ENCODE assay signal across 12 cellular contexts in the genomic region with DNA sequence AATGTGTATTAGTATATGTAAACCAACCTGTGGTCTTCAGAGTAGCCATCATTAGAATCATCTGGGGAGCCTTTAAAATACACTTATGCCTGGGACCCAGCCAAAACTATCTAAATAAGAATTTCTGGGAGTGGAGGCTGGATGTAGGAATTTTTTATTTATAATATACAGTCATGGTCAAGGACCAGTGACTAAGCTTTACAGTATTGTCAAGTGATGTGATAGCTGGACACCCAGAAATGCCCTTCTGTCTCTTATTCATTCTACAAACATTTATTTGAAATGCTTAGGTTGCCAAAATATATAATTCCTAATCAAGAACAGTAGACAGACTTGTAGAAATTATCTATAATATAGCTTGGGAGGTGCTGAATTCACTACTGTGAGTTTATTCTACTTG.
DNase-seq lines count a peak whose midpoint lies in the region; ATAC-seq and TF ChIP-seq lines count a peak whose summit lies in the region.
"Had no signal": no experiment of that assay in that cellular context is flagged by ENCODE, and none has a peak within 500 bp of the region (broad histone marks: within the 10 kb centered on the region; RNA-seq: fewer than 3 reads in every experiment).

No MANE protein-coding gene starts in this region.

- POLR2A ChIA-PET in AG04450 (lab: Yijun Ruan, JAX) = no interaction called here

- CTCF ChIA-PET in AG04450 (lab: Charles Lee) = interaction anchor here (1.8 kb wide), 1 partner anchor 43 kb away, joined by 6 read pairs; no protein-coding TSS in a partner anchor

- H3K27ac ChIP-seq in AG04450 (ENCODE audit: low read depth, low read length) (no peak overlapping the region), mesenchymal stem cell (ENCODE audit: low read length, poor library complexity, severe bottlenecking) (no peak overlapping the region)

- no peak overlapping the region for H3K4ac ChIP-seq in mesenchymal stem cell (ENCODE audit: low read depth in 1 of 2, low read length in 2 of 2)

- no peak overlapping the region for H3K14ac ChIP-seq in mesenchymal stem cell (ENCODE audit: low read length in 2 of 2)

- no peaks in the 10 kb centered on the region for H3K27me3 Mint-ChIP-seq in activated naive CD8-positive, alpha-beta T cell treated with anti-CD3 and anti-CD28 coated beads, Interleukin-2, amount 50 U/mL, for 24 hours

- H3K4me2 ChIP-seq in mesenchymal stem cell (ENCODE audit: low read length, poor library complexity, severe bottlenecking) = no peak overlapping the region

- H3K9me3 ChIP-seq in AG04450 (ENCODE audit: control insufficient read depth, insufficient read depth, low read length) = no peaks in the 10 kb centered on the region
- H3K9me3 ChIP-seq in mesenchymal stem cell (ENCODE audit: control insufficient read depth, low read length) = no peaks in the 10 kb centered on the region
- H3K9me3 ChIP-seq: left lung had no signal

- no peak overlapping the region for H3K4me3 ChIP-seq in AG04450 (ENCODE audit: low read depth, low read length)
- no peak overlapping the region for H3K4me3 ChIP-seq in mesenchymal stem cell (ENCODE audit: insufficient read depth in 1 of 2, low read depth in 1 of 2, low read length in 2 of 2)
- H3K4me3 ChIP-seq: left lung had no signal

- H3K9me3 Mint-ChIP-seq in activated naive CD8-positive, alpha-beta T cell treated with anti-CD3 and anti-CD28 coated beads, Interleukin-2, amount 50 U/mL, for 24 hours = no peaks in the 10 kb centered on the region

- H2BK15ac ChIP-seq in mesenchymal stem cell (ENCODE audit: low read depth, poor library complexity, severe bottlenecking) = no peak overlapping the region

- H2BK120ac ChIP-seq in mesenchymal stem cell (ENCODE audit: low read depth, low read length) = no peak overlapping the region

- peaks cover 80% of the 10 kb centered on the region for H3K4me1 Mint-ChIP-seq in activated naive CD8-positive, alpha-beta T cell treated with anti-CD3 and anti-CD28 coated beads, Interleukin-2, amount 50 U/mL, for 24 hours

- H3K4me3 Mint-ChIP-seq in activated naive CD8-positive, alpha-beta T cell treated with anti-CD3 and anti-CD28 coated beads, Interleukin-2, amount 50 U/mL, for 24 hours = no peak overlapping the region

- no peak overlapping the region for H3K18ac ChIP-seq in mesenchymal stem cell (ENCODE audit: low read depth in 1 of 2, low read length in 2 of 2)

- no peak for ATAC-seq in activated naive CD8-positive, alpha-beta T cell treated with anti-CD3 and anti-CD28 coated beads, Interleukin-2, amount 50 U/mL, for 24 hours
- no peak for ATAC-seq in HG03196 (IDR thresholded peaks at IDR 0.05; ENCODE audit: unreplicated experiment)
- ATAC-seq: left lung had no signal

- DNase-seq in AG04450 (ENCODE audit: low read depth, low spot score) (peak; percentile 59), GM04504 (ENCODE audit: low read depth) (peak; percentile 25), mesenchymal stem cell (peak; percentile 74), T1000 (lab: John Stamatoyannopoulos, UW) (no peak), GM13977 (ENCODE audit: low spot score) (no peak), hippocampal formation (lab: John Stamatoyannopoulos, UW) (no peak)
- no peak for DNase-seq in activated naive CD8-positive, alpha-beta T cell treated with anti-CD3 and anti-CD28 coated beads, Interleukin-2, amount 50 U/mL, for 24 hours
- DNase-seq: activated CD4-positive, alpha-beta T cell treated with anti-CD3 and anti-CD28 coated beads, Interleukin-2, amount 50 U/mL, for 48 hours; KG1; left lung; NCI-H446 had no signal

- no peak overlapping the region for H3K23ac ChIP-seq in mesenchymal stem cell (ENCODE audit: low read length in 2 of 2)

- H3K27ac Mint-ChIP-seq in activated naive CD8-positive, alpha-beta T cell treated with anti-CD3 and anti-CD28 coated beads, Interleukin-2, amount 50 U/mL, for 24 hours = peak overlapping the region; percentile 72

- no peak overlapping the region for H2BK5ac ChIP-seq in mesenchymal stem cell (ENCODE audit: low read depth, low read length, poor library complexity, severe bottlenecking)

- in situ Hi-C loops in GM13977 (cut with MboI; ENCODE audit: low pct_unique_long_range_greater_than_20kb, low sequenced_read_pairs, unreplicated experiment) = no loop called here

- H3K4me1 ChIP-seq in mesenchymal stem cell (ENCODE audit: control insufficient read depth, insufficient read depth, low read depth, low read length) = peaks cover 5% of the 10 kb centered on the region

- H2AFZ ChIP-seq in mesenchymal stem cell (ENCODE audit: low read depth, low read length) = no peak overlapping the region

- H2BK12ac ChIP-seq in mesenchymal stem cell (ENCODE audit: low read length in 2 of 2) = no peak overlapping the region

- no peak overlapping the region for H4K8ac ChIP-seq in mesenchymal stem cell (ENCODE audit: low read length)

- H3K9ac ChIP-seq in mesenchymal stem cell (ENCODE audit: low read length) = no peak overlapping the region

- peaks cover 23% of the 10 kb centered on the region for H3K36me3 Mint-ChIP-seq in activated naive CD8-positive, alpha-beta T cell treated with anti-CD3 and anti-CD28 coated beads, Interleukin-2, amount 50 U/mL, for 24 hours (ENCODE audit: low read depth)

- H3K27me3 ChIP-seq in AG04450 (ENCODE audit: control insufficient read depth, insufficient read depth, low read length) (no peaks in the 10 kb centered on the region), mesenchymal stem cell (ENCODE audit: control insufficient read depth in 1 of 2, insufficient read depth in 1 of 2, low read length in 2 of 2) (no peaks in the 10 kb centered on the region)
- H3K27me3 ChIP-seq: left lung had no signal

- peaks cover 2% of the 10 kb centered on the region for H3K79me1 ChIP-seq in mesenchymal stem cell (replicated peaks; ENCODE audit: low read length, poor library complexity, severe bottlenecking)

- H4K91ac ChIP-seq in mesenchymal stem cell (ENCODE audit: low read length) = no peak overlapping the region

- TF ChIP-seq CTCF in AG04450 (IDR thresholded peaks at IDR 0.05; ENCODE audit: low read depth, low read length) (no peak), GM13977 (IDR thresholded peaks at IDR 0.05; ENCODE audit: extremely low read depth, insufficient read depth, missing control alignments) (no peak)

- H3K36me3 ChIP-seq in mesenchymal stem cell (ENCODE audit: control insufficient read depth in 1 of 2, insufficient read depth in 2 of 2, low read depth in 1 of 2, low read length in 2 of 2) = peaks cover under 1 to 7% of the 10 kb centered on the region in 2 experiments

- no peak overlapping the region for H2AK5ac ChIP-seq in mesenchymal stem cell (ENCODE audit: low read length, severe bottlenecking)

Comparison
In these comparisons a context has a peak if more than half of its experiments do, and no peak if none do; other contexts are left out.
1. DNase-seq: peak in AG04450 (single experiment), GM04504 (single experiment) and mesenchymal stem cell (single experiment); none in activated naive CD8-positive, alpha-beta T cell treated with anti-CD3 and anti-CD28 coated beads, Interleukin-2, amount 50 U/mL, for 24 hours (single experiment), T1000 (single experiment), GM13977 (single experiment) and hippocampal formation (0 of 2).